27 cellular contexts compared by ENCODE assay signal in the genomic region with DNA sequence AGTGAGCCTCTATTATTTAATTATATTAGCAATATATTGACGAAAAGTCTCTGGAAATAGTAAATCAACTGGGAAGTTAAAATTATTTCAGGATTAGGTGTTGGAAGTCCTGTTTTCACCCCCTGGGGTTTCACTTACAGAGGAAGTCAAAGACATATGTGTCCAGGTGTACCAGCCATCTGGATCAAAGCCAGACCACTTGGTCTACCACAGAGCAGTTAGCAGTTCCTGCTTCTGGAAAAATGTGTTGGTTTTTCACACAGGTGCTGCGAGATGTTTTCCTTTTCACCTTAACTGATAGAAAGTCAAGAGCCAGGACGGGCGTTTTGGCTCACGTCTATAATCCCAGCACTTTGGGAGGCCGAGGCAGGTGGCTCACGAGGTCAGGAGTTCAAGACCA. TPM values are rescaled to one million over a fixed set of nuclear protein-coding genes. Genes with fewer than 3 reads are reported as not detected.
A peak's percentile ranks its signal among the peaks of the same experiment; 100 is the strongest.
DNase-seq lines count a peak whose midpoint lies in the region; ATAC-seq and TF ChIP-seq lines count a peak whose summit lies in the region.
"Had no signal": no experiment of that assay in that cellular context is flagged by ENCODE, and none has a peak within 500 bp of the region (broad histone marks: within the 10 kb centered on the region; RNA-seq: fewer than 3 reads in every experiment).

No MANE protein-coding gene starts in this region.

- H3K79me2 ChIP-seq in SK-N-SH (ENCODE audit: insufficient read depth) (no peaks in the 10 kb centered on the region), OCI-LY1 (ENCODE audit: insufficient read depth, low read length) (peaks cover 36% of the 10 kb centered on the region)

- H3F3A ChIP-seq in SK-N-SH (replicated peaks; ENCODE audit: insufficient read depth) (no peaks in the 10 kb centered on the region), OCI-LY1 (ENCODE audit: insufficient read depth, low read length) (peaks cover 11% of the 10 kb centered on the region; the same call in 1 of the 2 replicates)

- no peaks in the 10 kb centered on the region for H3K27me3 ChIP-seq in SK-N-SH (ENCODE audit: insufficient read depth)
- H3K27me3 ChIP-seq in OCI-LY1 (ENCODE audit: insufficient read depth, low read length): no peaks in the 10 kb centered on the region
- no peaks in the 10 kb centered on the region for H3K27me3 ChIP-seq in CD8-positive, alpha-beta memory T cell (ENCODE audit: insufficient read depth, low read length, poor library complexity, severe bottlenecking)
- H3K27me3 ChIP-seq: sigmoid colon, upper lobe of left lung had no signal

- H3K27me3 Mint-ChIP-seq in CD8-positive, alpha-beta memory T cell: no peaks in the 10 kb centered on the region
- H3K27me3 Mint-ChIP-seq: activated CD4-positive, alpha-beta T cell treated with anti-CD3 and anti-CD28 coated beads, Interleukin-2, amount 10 ng/mL, durations not matched to agents 7 days and 5 days; B cell; brain had no signal

- H3K9me2 ChIP-seq in SK-N-SH: no peaks in the 10 kb centered on the region
- H3K9me2 ChIP-seq in OCI-LY1 (ENCODE audit: low read depth, low read length): no peaks in the 10 kb centered on the region

- CTCF ChIA-PET in SK-N-SH (lab: Yijun Ruan, JAX): no interaction called here
- CTCF ChIA-PET in CD8-positive, alpha-beta memory T cell (lab: Charles Lee): no interaction called here

- H3K4me3 ChIP-seq in SK-N-SH (ENCODE audit: low read depth in 2 of 2, low read length in 1 of 2) (no peak overlapping the region), OCI-LY1 (ENCODE audit: low read depth, low read length, poor library complexity, severe bottlenecking) (no peak overlapping the region)
- no peak overlapping the region for H3K4me3 ChIP-seq in CD8-positive, alpha-beta memory T cell (ENCODE audit: low read length)
- H3K4me3 ChIP-seq: A549, MG63, mucosa of descending colon, PC-9, sigmoid colon, upper lobe of left lung had no signal

- H3K9ac ChIP-seq in SK-N-SH: no peak overlapping the region
- peak overlapping the region; percentile 44; the same call in 1 of the 2 replicates for H3K9ac ChIP-seq in OCI-LY1 (ENCODE audit: low read length)

- H2AFZ ChIP-seq in SK-N-SH (ENCODE audit: low read depth) (no peak overlapping the region), OCI-LY1 (ENCODE audit: low read length) (no peak overlapping the region)
- H2AFZ ChIP-seq: PC-9 had no signal

- no peaks in the 10 kb centered on the region for H3K4me1 Mint-ChIP-seq in CD8-positive, alpha-beta memory T cell
- H3K4me1 Mint-ChIP-seq: activated CD4-positive, alpha-beta T cell treated with anti-CD3 and anti-CD28 coated beads, Interleukin-2, amount 10 ng/mL, durations not matched to agents 7 days and 5 days; brain had no signal

- TF ChIP-seq CTCF in SK-N-SH (IDR thresholded peaks at IDR 0.05): no peak
- no peak for TF ChIP-seq CTCF in OCI-LY1 (IDR thresholded peaks at IDR 0.05; ENCODE audit: low read length)

- H3K9me3 ChIP-seq in SK-N-SH: no peaks in the 10 kb centered on the region
- H3K9me3 ChIP-seq in OCI-LY1 (ENCODE audit: low read length): peaks cover 9% of the 10 kb centered on the region; the same call in 1 of the 2 replicates
- H3K9me3 ChIP-seq in CD8-positive, alpha-beta memory T cell (ENCODE audit: low read length): no peaks in the 10 kb centered on the region
- H3K9me3 ChIP-seq: A549, MG63, mucosa of descending colon, sigmoid colon, upper lobe of left lung had no signal

- no peak for TF ChIP-seq RAD21 in SK-N-SH (IDR thresholded peaks at IDR 0.05; ENCODE audit: low read length)

- H3K36me3 Mint-ChIP-seq in CD8-positive, alpha-beta memory T cell: no peaks in the 10 kb centered on the region
- H3K36me3 Mint-ChIP-seq: brain had no signal

- DNase-seq in SK-N-SH (no peak), NCI-H1105 (lab: John Stamatoyannopoulos, UW) (peak; percentile 77), DMS 273 (lab: John Stamatoyannopoulos, UW; ENCODE audit: unreplicated experiment) (no peak), caudate nucleus (lab: John Stamatoyannopoulos, UW) (no peak)
- no peak for DNase-seq in CD8-positive, alpha-beta memory T cell
- DNase-seq: activated CD4-positive, alpha-beta T cell treated with anti-CD3 and anti-CD28 coated beads, Interleukin-2, amount 10 ng/mL, durations not matched to agents 7 days and 5 days; activated CD8-positive, alpha-beta memory T cell treated with anti-CD3 and anti-CD28 coated beads, Interleukin-2, amount 50 U/mL, for 48 hours; activated effector memory CD4-positive, alpha-beta T cell treated with Interleukin-2 at 50 U/mL for 16 hours; effector memory CD4-positive, alpha-beta T cell; hippocampal formation; MG63; mucosa of descending colon; NCI-H187; NCI-H524 treated with DMSO at 0.1 percent for 48 hours; PC-9; SHP77 treated with DMSO at 0.1 percent for 48 hours; sigmoid colon; stimulated activated CD4-positive, alpha-beta T cell treated with anti-CD3 and anti-CD28 coated beads, Interleukin-15, amount 100 ng/mL, for 24 hours; upper lobe of left lung had no signal

- H4K20me1 ChIP-seq in SK-N-SH (ENCODE audit: insufficient read depth): no peaks in the 10 kb centered on the region
- no peaks in the 10 kb centered on the region for H4K20me1 ChIP-seq in OCI-LY1 (ENCODE audit: insufficient read depth, low read length)

- POLR2A ChIA-PET in SK-N-SH (lab: Yijun Ruan, JAX): no interaction called here
- POLR2A ChIA-PET in CD8-positive, alpha-beta memory T cell (lab: Charles Lee): no interaction called here

- H3K4me3 Mint-ChIP-seq in CD8-positive, alpha-beta memory T cell: no peak overlapping the region
- H3K4me3 Mint-ChIP-seq: activated CD4-positive, alpha-beta T cell treated with anti-CD3 and anti-CD28 coated beads, Interleukin-2, amount 10 ng/mL, durations not matched to agents 7 days and 5 days; B cell; brain; T-helper 1 cell treated with Interleukin-12 subunit alpha and Interleukin-12 subunit beta and Interleukin-4 antibody, amounts not matched to agents 30 μg/mL and 1 μg/mL, for 36 hours had no signal

- ATAC-seq in SK-N-SH treated with all-trans-retinoic acid at 6 μM for 48 hours (no peak), GM21381 (IDR thresholded peaks at IDR 0.05; ENCODE audit: unreplicated experiment) (no peak)
- ATAC-seq: A549, HepG2, mucosa of descending colon had no signal

- H3K27ac Mint-ChIP-seq in CD8-positive, alpha-beta memory T cell: no peak overlapping the region
- H3K27ac Mint-ChIP-seq: activated CD4-positive, alpha-beta T cell treated with anti-CD3 and anti-CD28 coated beads, Interleukin-2, amount 10 ng/mL, durations not matched to agents 7 days and 5 days; B cell; brain; T-helper 1 cell treated with Interleukin-12 subunit alpha and Interleukin-12 subunit beta and Interleukin-4 antibody, amounts not matched to agents 30 μg/mL and 1 μg/mL, for 36 hours had no signal

- peaks cover 0 to 42% of the 10 kb centered on the region in 2 experiments for H3K36me3 ChIP-seq in SK-N-SH (replicated peaks in 1 of 2; ENCODE audit: control insufficient read depth in 1 of 2, insufficient read depth in 2 of 2, low read length in 1 of 2)
- peaks cover 92% of the 10 kb centered on the region for H3K36me3 ChIP-seq in OCI-LY1 (ENCODE audit: insufficient read depth, low read length)
- H3K36me3 ChIP-seq in CD8-positive, alpha-beta memory T cell (ENCODE audit: insufficient read depth, low read length): no peaks in the 10 kb centered on the region
- H3K36me3 ChIP-seq: MG63, sigmoid colon, upper lobe of left lung had no signal

- H3K4me2 ChIP-seq in SK-N-SH (no peak overlapping the region), OCI-LY1 (ENCODE audit: low read length) (peak overlapping the region; percentile 43; the same call in 1 of the 2 replicates)
- H3K4me2 ChIP-seq: A549, PC-9 had no signal

- peaks cover 0 to 2% (median 0%) of the 10 kb centered on the region in 5 donors for H3K9me3 Mint-ChIP-seq in CD8-positive, alpha-beta memory T cell
- H3K9me3 Mint-ChIP-seq: activated CD4-positive, alpha-beta T cell treated with anti-CD3 and anti-CD28 coated beads, Interleukin-2, amount 10 ng/mL, durations not matched to agents 7 days and 5 days; T-helper 1 cell treated with Interleukin-12 subunit alpha and Interleukin-12 subunit beta and Interleukin-4 antibody, amounts not matched to agents 30 μg/mL and 1 μg/mL, for 36 hours had no signal

- no peak for TF ChIP-seq EP300 in SK-N-SH (IDR thresholded peaks at IDR 0.05; ENCODE audit: borderline replicate concordance in 1 of 2, low read depth in 1 of 2, low read length in 1 of 2)

- 72% methylated on average over 7 of the region's 7 CpGs for WGBS in SK-N-SH (ENCODE audit: low lambda C conversion rate)

- H3K27ac ChIP-seq in SK-N-SH (ENCODE audit: low read depth in 2 of 2, low read length in 1 of 2) (no peak overlapping the region), OCI-LY1 (ENCODE audit: low read depth, low read length, poor library complexity, severe bottlenecking) (peak overlapping the region; percentile 91), caudate nucleus (ENCODE audit: low read depth, low read length) (no peak overlapping the region)
- no peak overlapping the region for H3K27ac ChIP-seq in CD8-positive, alpha-beta memory T cell (ENCODE audit: low read depth, low read length)
- H3K27ac ChIP-seq: A549, PC-9, sigmoid colon, upper lobe of left lung had no signal

- H3K4me1 ChIP-seq in SK-N-SH (ENCODE audit: control insufficient read depth in 1 of 2, insufficient read depth in 2 of 2, low read depth in 1 of 2, low read length in 1 of 2) (no peaks in the 10 kb centered on the region; a peak in 1 of 4 replicates), OCI-LY1 (ENCODE audit: insufficient read depth, low read length, severe bottlenecking) (peaks cover 65% of the 10 kb centered on the region)
- H3K4me1 ChIP-seq in CD8-positive, alpha-beta memory T cell (ENCODE audit: insufficient read depth, low read length): no peaks in the 10 kb centered on the region
- H3K4me1 ChIP-seq: A549, sigmoid colon, upper lobe of left lung had no signal

TF ChIP-seq in SK-N-SH, 30 proteins besides CTCF, POLR2A, EP300 and RAD21:
- TF ChIP-seq POLR2AphosphoS5 (IDR thresholded peaks at IDR 0.05; ENCODE audit: low read depth, low read length): 0 out of 2 replicates have a peak, but pooled peaks have one; percentile 5
- TF ChIP-seq FOXJ3 (CRISPR knock-in tag; IDR thresholded peaks at IDR 0.05): no peak

TF ChIP-seq in SK-N-SH treated with all-trans-retinoic acid at 6 μM for 48 hours, 23 proteins besides CTCF, POLR2A, EP300 and RAD21 (continues in another document):
- no peak for TF ChIP-seq PPARA (CRISPR knock-in tag; IDR thresholded peaks at IDR 0.05; ENCODE audit: borderline replicate concordance)
- no peak for TF ChIP-seq ISL1 (CRISPR knock-in tag; IDR thresholded peaks at IDR 0.05)
- TF ChIP-seq ZC3H10 (CRISPR knock-in tag; IDR thresholded peaks at IDR 0.05): no peak
- TF ChIP-seq ZNF70 (CRISPR knock-in tag; IDR thresholded peaks at IDR 0.05): no peak

RNA-seq across cellular contexts. Expression of a gene that starts 13.1 kb away (rescaled TPM):
- 167 and 286 TPM in 2 replicates for polyA plus RNA-seq in SK-N-SH (2012; rRNA removed)
- polyA plus RNA-seq in SK-N-SH (2012; cell fraction: cytosol; rRNA removed): 264 and 284 TPM in 2 replicates
- 123 and 209 TPM in 2 replicates for polyA plus RNA-seq in SK-N-SH (2012; cell fraction: nucleus; rRNA removed)
- total RNA-seq in CD8-positive, alpha-beta memory T cell: under 1 TPM in 1 of 2 experiments, not detected in 1; 0.04 TPM
- 1.4 TPM for polyA plus RNA-seq in CD8-positive, alpha-beta memory T cell
- total RNA-seq: activated CD4-positive, alpha-beta T cell treated with anti-CD3 and anti-CD28 coated beads, Interleukin-2, amount 10 ng/mL, durations not matched to agents 7 days and 5 days; HepG2 had no signal
- polyA plus RNA-seq: A549, HepG2 had no signal

Comparison
In these comparisons a context has a peak if more than half of its experiments do, and no peak if none do; other contexts are left out.
1. RNA of a gene that starts 13.1 kb away (polyA plus RNA-seq): 123 to 286 TPM in SK-N-SH; 1.4 TPM in CD8-positive, alpha-beta memory T cell (single experiment); every median in the first group is over 10 times any median in the second.